In the genomic region with DNA sequence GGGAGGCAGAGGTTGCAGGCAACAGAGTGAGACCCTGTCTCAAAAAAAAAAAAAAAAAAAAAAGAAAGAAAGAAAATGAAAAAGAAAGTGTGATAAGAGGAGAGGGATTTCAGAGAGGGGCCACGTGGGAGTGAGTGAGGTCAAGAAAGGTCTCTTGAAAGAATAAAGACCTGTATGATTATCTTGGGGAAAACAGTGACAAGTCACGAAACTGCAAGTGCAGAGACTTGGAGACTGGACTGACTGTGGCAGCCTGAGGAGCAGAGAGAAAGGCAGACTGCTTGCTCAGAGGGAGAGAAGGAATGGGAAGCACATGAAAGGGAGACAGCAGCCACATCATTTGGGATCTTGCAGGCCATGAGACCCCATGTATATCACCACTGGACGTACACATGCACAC, we compare ENCODE assay signal across 18 cellular contexts.
DNase-seq lines count a peak whose midpoint lies in the region.
"Had no signal": no experiment of that assay in that cellular context is flagged by ENCODE, and none has a peak within 500 bp of the region (broad histone marks: within the 10 kb centered on the region; RNA-seq: fewer than 3 reads in every experiment).

No MANE protein-coding gene starts in this region.

- H3K4me1 Mint-ChIP-seq in activated T-cell treated with anti-CD3 and anti-CD28 coated beads, Interleukin-2, amount 50 U/mL, for 24 hours (ENCODE audit: low read depth), result peaks cover 40% of the 10 kb centered on the region
- peaks cover 35% of the 10 kb centered on the region for H3K4me1 Mint-ChIP-seq in activated naive CD8-positive, alpha-beta T cell (ENCODE audit: low read depth)
- H3K4me1 Mint-ChIP-seq: GM23338 had no signal

- H3K4me3 Mint-ChIP-seq in activated T-cell treated with anti-CD3 and anti-CD28 coated beads, Interleukin-2, amount 50 U/mL, for 24 hours, result no peak overlapping the region
- H3K4me3 Mint-ChIP-seq in activated naive CD8-positive, alpha-beta T cell, result peak overlapping the region; percentile 46
- H3K4me3 Mint-ChIP-seq: GM23338 had no signal

- H3K9me3 Mint-ChIP-seq in activated T-cell treated with anti-CD3 and anti-CD28 coated beads, Interleukin-2, amount 50 U/mL, for 24 hours, result peaks cover 20% of the 10 kb centered on the region
- no peaks in the 10 kb centered on the region for H3K9me3 Mint-ChIP-seq in activated naive CD8-positive, alpha-beta T cell (ENCODE audit: low read depth)

- DNase-seq in activated T-cell treated with anti-CD3 and anti-CD28 coated beads, Interleukin-2, amount 50 U/mL, for 24 hours, result no peak
- DNase-seq in activated T-cell treated with anti-CD3 and anti-CD28 coated beads, Interleukin-2, amount 50 U/mL, for 48 hours, result no peak
- peak; percentile 5 for DNase-seq in stimulated activated CD4-positive, alpha-beta T cell treated with anti-CD3 and anti-CD28 coated beads, Interleukin-4, amount 100 ng/mL, for 24 hours
- no peak for DNase-seq in stimulated activated CD4-positive, alpha-beta T cell treated with anti-CD3 and anti-CD28 coated beads, Interleukin-1b, Interleukin-23, amount 100 ng/mL, for 48 hours
- no peak for DNase-seq in effector CD8-positive, alpha-beta T cell (lab: John Stamatoyannopoulos, UW)
- DNase-seq in T-helper 9 cell, result no peak
- DNase-seq: BE2C, DMS53, GDM1, Kasumi-1, NCI-H1436, NCI-H187 treated with DMSO at 0.1 percent for 48 hours, NCI-H2107, NCI-H446 treated with DMSO at 0.1 percent for 48 hours, NCI-H526 treated with DMSO at 0.1 percent for 48 hours, OCI-M1 had no signal

- H3K27ac Mint-ChIP-seq in activated T-cell treated with anti-CD3 and anti-CD28 coated beads, Interleukin-2, amount 50 U/mL, for 24 hours, result peak overlapping the region; percentile 51
- peak overlapping the region; percentile 95 for H3K27ac Mint-ChIP-seq in activated naive CD8-positive, alpha-beta T cell
- H3K27ac Mint-ChIP-seq: GM23338 had no signal

- H3K27me3 Mint-ChIP-seq in activated T-cell treated with anti-CD3 and anti-CD28 coated beads, Interleukin-2, amount 50 U/mL, for 24 hours, result no peaks in the 10 kb centered on the region
- no peaks in the 10 kb centered on the region for H3K27me3 Mint-ChIP-seq in activated naive CD8-positive, alpha-beta T cell

- H3K36me3 Mint-ChIP-seq in activated T-cell treated with anti-CD3 and anti-CD28 coated beads, Interleukin-2, amount 50 U/mL, for 24 hours (ENCODE audit: low read depth), result no peaks in the 10 kb centered on the region
- H3K36me3 Mint-ChIP-seq in activated naive CD8-positive, alpha-beta T cell, result no peaks in the 10 kb centered on the region
